Comparison of ENCODE assay signal across 8 cellular contexts in genomic region chr12:15220961-15221885, GRCh38. TPM values are rescaled to one million over a fixed set of nuclear protein-coding genes. Genes with fewer than 3 reads are reported as not detected.
DNase-seq lines count a peak whose midpoint lies in the region; TF ChIP-seq lines count a peak whose summit lies in the region.

RERG (minus strand) TSS chr12:15221417; CDS start chr12:15217489, 3,928 bp downstream.

- H3K9me3 Mint-ChIP-seq in H9 (no peaks in the 10 kb centered on the region), MCF 10A (ENCODE audit: unreplicated experiment) (no peaks in the 10 kb centered on the region)

- intact Hi-C loops in MCF 10A (cut with micrococcal nuclease) = loop anchor here (1.0 to 5.0 kb wide), 4 partner anchors 70 to 499 kb away; no protein-coding TSS in a partner anchor

- H2BK5ac ChIP-seq in H9 (ENCODE audit: insufficient read length, low read length) = no peak within 1 kb of the TSS

- H3K27ac ChIP-seq in H9 (ENCODE audit: insufficient read length, low read depth, low read length) (no peak within 1 kb of the TSS), iPS-20b (ENCODE audit: low read length) (no peak within 1 kb of the TSS), skin epidermis (peak within 1 kb of the TSS in 18 of 21 experiments; percentile 22 to 74 (median 66))

- no TSS peak for BruUV-seq in MCF 10A (replicated peaks; lab: Mats Ljungman, UMichigan)

- H3K9me3 ChIP-seq in H9 (ENCODE audit: control insufficient read depth, low read depth, low read length) (no peaks in the 10 kb centered on the region), MG63 (no peaks in the 10 kb centered on the region), iPS-20b (ENCODE audit: insufficient read depth, low read depth, low read length) (no peaks in the 10 kb centered on the region)

- no peaks in the 10 kb centered on the region for H3K79me2 ChIP-seq in H9 (ENCODE audit: insufficient read depth, low read length)

- no peak within 1 kb of the TSS for H2BK20ac ChIP-seq in H9 (ENCODE audit: low read depth, low read length, poor library complexity, severe bottlenecking)

- no peak within 1 kb of the TSS for H3K18ac ChIP-seq in H9 (ENCODE audit: insufficient read length, low read depth, low read length)

- no peak within 1 kb of the TSS for H2BK120ac ChIP-seq in H9 (ENCODE audit: low read depth, low read length, poor library complexity, severe bottlenecking)

- TF ChIP-seq CTCF in H9 (conservative IDR thresholded peaks at IDR 0.05) = peak; percentile 99
- peak; percentile 92 for TF ChIP-seq CTCF in MCF 10A (IDR thresholded peaks at IDR 0.05; ENCODE audit: unreplicated experiment)

- peak within 1 kb of the TSS; percentile 84 for H3K4me2 ChIP-seq in H9 (ENCODE audit: insufficient read depth, insufficient read length, low read length)

- POLR2A ChIA-PET in MCF 10A (lab: Yijun Ruan, JAX) = interaction anchor here (0.6 to 5.3 kb wide), 11 partner anchors 11 to 450 kb away, joined by 3 to 34 read pairs (median 4); a partner anchor contains a TSS

- H4K5ac ChIP-seq in H9 (ENCODE audit: insufficient read length, low read depth, low read length) = no peak within 1 kb of the TSS

- H3K4me1 Mint-ChIP-seq in H9 (peaks cover 6 to 10% of the 10 kb centered on the region in 2 experiments), MCF 10A (ENCODE audit: insufficient read depth, unreplicated experiment) (peaks cover 36% of the 10 kb centered on the region)

- peaks cover 4% of the 10 kb centered on the region; the same call in 1 of the 2 replicates for H3K27me3 ChIP-seq in H9 (ENCODE audit: insufficient read depth, low read length)
- H3K27me3 ChIP-seq in MG63 = no peaks in the 10 kb centered on the region
- peaks cover 27% of the 10 kb centered on the region for H3K27me3 ChIP-seq in iPS-20b (ENCODE audit: insufficient read depth, low read length)

- H3K36me3 ChIP-seq in MG63 = no peaks in the 10 kb centered on the region
- H3K36me3 ChIP-seq in iPS-20b (ENCODE audit: insufficient read depth, low read depth, low read length) = no peaks in the 10 kb centered on the region

- H3K27ac Mint-ChIP-seq in H9 (peak within 1 kb of the TSS in 2 of 3 experiments; percentile 17 to 37; a peak in 2 of 7 replicates), MCF 10A (ENCODE audit: low read depth, unreplicated experiment) (peak within 1 kb of the TSS; percentile 68)

- no peak within 1 kb of the TSS for H4K91ac ChIP-seq in H9 (ENCODE audit: insufficient read length, low read depth, low read length)

- H3K27me3 Mint-ChIP-seq in H9 (ENCODE audit: low read depth) (peaks cover 36% of the 10 kb centered on the region), MCF 10A (ENCODE audit: insufficient read depth, unreplicated experiment) (no peaks in the 10 kb centered on the region)

- H3K23me2 ChIP-seq in H9 (ENCODE audit: insufficient read length, low read depth, low read length, poor library complexity, severe bottlenecking) = peaks cover 5% of the 10 kb centered on the region

- H3K9ac ChIP-seq in H9 (ENCODE audit: extremely low read depth, insufficient read length, low read length) (no peak within 1 kb of the TSS), iPS-20b (ENCODE audit: low read depth, low read length) (peak within 1 kb of the TSS; percentile 20; the same call in 1 of the 2 replicates)

- H2AFZ ChIP-seq in H9 (ENCODE audit: low read length) = no peak within 1 kb of the TSS

- H3K4me1 ChIP-seq in H9 (ENCODE audit: insufficient read depth, low read length) (peaks cover 4% of the 10 kb centered on the region; the same call in 1 of the 2 replicates), iPS-20b (ENCODE audit: insufficient read depth, low read length) (no peaks in the 10 kb centered on the region)

- no peak within 1 kb of the TSS for H3K56ac ChIP-seq in H9 (ENCODE audit: insufficient read length, low read depth, low read length)

- no peak within 1 kb of the TSS for H4K8ac ChIP-seq in H9 (replicated peaks; ENCODE audit: insufficient read length, low read depth, low read length)

- no peak within 1 kb of the TSS for H3K14ac ChIP-seq in H9 (ENCODE audit: insufficient read depth, low read length)

- no peaks in the 10 kb centered on the region for H3K36me3 Mint-ChIP-seq in H9 (ENCODE audit: insufficient read depth in 1 of 3, low read depth in 3 of 3)
- H3K36me3 Mint-ChIP-seq in MCF 10A (ENCODE audit: insufficient read depth, unreplicated experiment) = peaks cover 6% of the 10 kb centered on the region

- H4K20me1 ChIP-seq in H9 (ENCODE audit: control insufficient read depth, insufficient read depth, insufficient read length) = no peaks in the 10 kb centered on the region

- DNase-seq in H9 (peak; percentile 94), MG63 (peak; percentile 62), UCSD-AML1 (lab: John Stamatoyannopoulos, UW; ENCODE audit: unreplicated experiment) (peak; percentile 68), MCF 10A (ENCODE audit: unreplicated experiment) (peak; percentile 82), RKO (ENCODE audit: low spot score) (no peak)

- H2BK15ac ChIP-seq in H9 (ENCODE audit: low read depth, low read length) = no peak within 1 kb of the TSS

- CTCF ChIA-PET in MCF 10A (lab: Yijun Ruan, JAX) = interaction anchor here (0.6 to 6.4 kb wide), 72 partner anchors 8 to 1124 kb away, joined by 3 to 228 read pairs (median 5); partner anchors contain the start of gene ART4

- no peaks in the 10 kb centered on the region for H3K79me1 ChIP-seq in H9 (ENCODE audit: insufficient read depth, low read depth, low read length, poor library complexity, severe bottlenecking)

- H3K4me3 ChIP-seq in GM08714 (ENCODE audit: low read length) (peak within 1 kb of the TSS; percentile 32; the same call in 1 of the 2 replicates), MG63 (0 out of 2 replicates have a peak within 1 kb of the TSS, but pooled peaks have one; percentile 10), iPS-20b (ENCODE audit: low read length) (peak within 1 kb of the TSS; percentile 66), skin epidermis (peak within 1 kb of the TSS; percentile 11 to 55 (median 39))

- H3K4me3 Mint-ChIP-seq in H9 (peak within 1 kb of the TSS; percentile 68 to 79), MCF 10A (ENCODE audit: unreplicated experiment) (peak within 1 kb of the TSS; percentile 80)

- no peak within 1 kb of the TSS for H3T11ph ChIP-seq in H9 (ENCODE audit: low read length)

- H3K23ac ChIP-seq in H9 (ENCODE audit: insufficient read length, low read depth, low read length) = no peak within 1 kb of the TSS

- H3K4ac ChIP-seq in H9 (ENCODE audit: low read depth, low read length) = no peak within 1 kb of the TSS

- no peak within 1 kb of the TSS for H2AK5ac ChIP-seq in H9 (ENCODE audit: insufficient read length, low read length)

- WGBS in H9 (ENCODE audit: extremely low coverage, insufficient read length, low lambda C conversion rate) = no CpG with 5 or more reads among the region's 55 CpGs

- H2BK12ac ChIP-seq in H9 (ENCODE audit: insufficient read length, low read depth, low read length) = no peak within 1 kb of the TSS

RNA-seq across cellular contexts. Expression of gene RERG, which starts in this region (rescaled TPM):
- total RNA-seq in H9 (2021) (0.18 TPM in 1 of 2 replicates, not detected in the other), MCF 10A (2022) (7.6 and 16.5 TPM in 2 replicates)
- not detected in 2 replicates for total RNA-seq in MG63 (2014; rRNA removed; shearing (Covaris generic); ENCODE audit: low replicate concordance)

Comparison
In these comparisons a context has a peak if more than half of its experiments do, and no peak if none do; other contexts are left out.
1. Peak in DNase-seq and H3K4me2 ChIP-seq in H9; RNA of the gene not detected or under 1 TPM.
2. Peak in DNase-seq and H3K4me3 ChIP-seq in MG63; RNA of the gene not detected or under 1 TPM.
3. H3K4me3 ChIP-seq: peak in every context shown above with its lines; median percentile 66 in iPS-20b; 39 in skin epidermis; 32 in GM08714; 10 in MG63.
4. H3K27ac ChIP-seq: peak in skin epidermis (18 of 21); none in H9 (single experiment) and iPS-20b (single experiment).